10 cellular contexts compared by ENCODE assay signal in genomic region chr12:66170606-66171005, GRCh38. TPM values are rescaled to one million over a fixed set of nuclear protein-coding genes. Genes with fewer than 3 reads are reported as not detected.
DNase-seq lines count a peak whose midpoint lies in the region; FAIRE-seq and TF ChIP-seq lines count a peak whose summit lies in the region.
"Had no signal": no experiment of that assay in that cellular context is flagged by ENCODE, and none has a peak within 500 bp of the region (broad histone marks: within the 10 kb centered on the region; RNA-seq: fewer than 3 reads in every experiment).

No MANE protein-coding gene starts in this region.

- intact Hi-C loops in A673 (cut with micrococcal nuclease; ENCODE audit: unreplicated experiment), result no loop called here

- no peak overlapping the region for H3K9ac ChIP-seq in astrocyte (ENCODE audit: low read length)
- peak overlapping the region in 1 of 2 donors; percentile 97 for H3K9ac ChIP-seq in mucosa of rectum (ENCODE audit: low read depth in 1 of 2, low read length in 2 of 2)

- H2AFZ ChIP-seq in astrocyte (ENCODE audit: low read depth, low read length), result no peak overlapping the region

- no peak for DNase-seq in A673 (ENCODE audit: low spot score)
- no peak for DNase-seq in HL-60 (ENCODE audit: low read depth in 1 of 2, low spot score in 1 of 2)
- DNase-seq in astrocyte (ENCODE audit: low read depth), result no peak
- DNase-seq in NCI-H2107 treated with DMSO at 0.1 percent for 48 hours (lab: John Stamatoyannopoulos, UW; ENCODE audit: unreplicated experiment), result no peak
- DNase-seq in NOMO-1 treated with dmso at 0.1 percent for 144 hours (lab: John Stamatoyannopoulos, UW; ENCODE audit: unreplicated experiment), result no peak
- DNase-seq in kidney glomerular epithelial cell (lab: John Stamatoyannopoulos, UW), result no peak
- no peak for DNase-seq in NOMO-1 (lab: John Stamatoyannopoulos, UW; ENCODE audit: unreplicated experiment in 2 of 2)
- DNase-seq: activated CD4-positive, alpha-beta T cell treated with anti-CD3 and anti-CD28 coated beads for 1 hour; stimulated activated CD4-positive, alpha-beta T cell treated with anti-CD3 and anti-CD28 coated beads, Interleukin-1b, Interleukin-23, amount 100 ng/mL, for 48 hours had no signal

- H3K79me2 ChIP-seq in astrocyte (ENCODE audit: insufficient read depth, low read length), result peaks cover 34% of the 10 kb centered on the region

- H3K27me3 ChIP-seq in A673 (replicated peaks; ENCODE audit: insufficient read depth, low read depth, low read length, poor library complexity) (no peaks in the 10 kb centered on the region), HL-60 (ENCODE audit: insufficient read depth, poor library complexity, severe bottlenecking) (no peaks in the 10 kb centered on the region), astrocyte (ENCODE audit: insufficient read depth, low read length) (no peaks in the 10 kb centered on the region), mucosa of rectum (ENCODE audit: control insufficient read depth in 2 of 2, insufficient read depth in 2 of 2, low read length in 2 of 2) (no peaks in the 10 kb centered on the region)

- H3K27ac Mint-ChIP-seq in astrocyte (ENCODE audit: unreplicated experiment), result peak overlapping the region; percentile 100

- H3K27me3 Mint-ChIP-seq in astrocyte (ENCODE audit: low read depth, unreplicated experiment), result no peaks in the 10 kb centered on the region

- TF ChIP-seq CTCF in A673 (conservative IDR thresholded peaks at IDR 0.05; ENCODE audit: low read depth, low read length) (no peak), HL-60 (IDR thresholded peaks at IDR 0.05; ENCODE audit: insufficient read depth, low read length) (no peak), astrocyte (IDR thresholded peaks at IDR 0.05; ENCODE audit: insufficient read depth, low read depth, low read length) (no peak)

- CTCF ChIA-PET in A673 (lab: Charles Lee), result interaction anchor here (0.7 to 1.6 kb wide), 2 partner anchors 11 to 30 kb away, joined by 4 to 5 read pairs; no protein-coding TSS in a partner anchor

- H3K4me1 ChIP-seq in A673 (ENCODE audit: insufficient read depth, low read length, poor library complexity, severe bottlenecking) (peaks cover 9% of the 10 kb centered on the region), astrocyte (ENCODE audit: insufficient read depth, low read length) (no peaks in the 10 kb centered on the region), mucosa of rectum (ENCODE audit: control insufficient read depth in 2 of 2, insufficient read depth in 2 of 2, low read length in 2 of 2) (peaks cover 6 to 7% of the 10 kb centered on the region in 2 donors)

- H3K4me3 ChIP-seq in A673 (ENCODE audit: low read depth, low read length, poor library complexity, severe bottlenecking) (peak overlapping the region; percentile 71), HL-60 (replicated peaks; ENCODE audit: insufficient read depth, low read length) (peak overlapping the region; percentile 55), astrocyte (ENCODE audit: insufficient read depth, low read depth, low read length) (no peak overlapping the region), mucosa of rectum (ENCODE audit: low read length in 2 of 2) (peak overlapping the region; percentile 86 to 99)

- no peak for FAIRE-seq in astrocyte (lab: Jason Lieb, UNC)

- H3K9me3 ChIP-seq in A673 (ENCODE audit: low read depth, low read length, poor library complexity, severe bottlenecking), result peaks cover 4% of the 10 kb centered on the region
- no peaks in the 10 kb centered on the region for H3K9me3 ChIP-seq in astrocyte (ENCODE audit: insufficient read depth, low read depth, low read length)
- H3K9me3 ChIP-seq in mucosa of rectum (ENCODE audit: control insufficient read depth in 2 of 2, low read length in 2 of 2), result no peaks in the 10 kb centered on the region

- H3K4me3 Mint-ChIP-seq in astrocyte (ENCODE audit: unreplicated experiment), result peak overlapping the region; percentile 95

- no peaks in the 10 kb centered on the region for H3K9me3 Mint-ChIP-seq in astrocyte (ENCODE audit: unreplicated experiment)

- no TSS peak for BruUV-seq in A673 (replicated peaks; lab: Mats Ljungman, UMichigan)

- H3K27ac ChIP-seq in A673 (ENCODE audit: low read depth, low read length, poor library complexity, severe bottlenecking) (no peak overlapping the region), HL-60 (replicated peaks) (peak overlapping the region; percentile 98), astrocyte (ENCODE audit: low read depth, low read length) (no peak overlapping the region), mucosa of rectum (ENCODE audit: low read depth in 2 of 2, low read length in 2 of 2) (no peak overlapping the region)

- peaks cover 8% of the 10 kb centered on the region for H4K20me1 ChIP-seq in astrocyte (ENCODE audit: insufficient read depth, low read length)

- no peak overlapping the region for H3K4me2 ChIP-seq in astrocyte (ENCODE audit: low read length)

- H3K36me3 ChIP-seq in A673 (ENCODE audit: insufficient read depth, low read length, poor library complexity, severe bottlenecking), result peaks cover 9% of the 10 kb centered on the region
- no peaks in the 10 kb centered on the region for H3K36me3 ChIP-seq in astrocyte (ENCODE audit: insufficient read depth, low read length)
- peaks cover 0 to 4% of the 10 kb centered on the region in 2 donors for H3K36me3 ChIP-seq in mucosa of rectum (ENCODE audit: control insufficient read depth in 2 of 2, insufficient read depth in 2 of 2, low read length in 2 of 2)

- peaks cover under 1% of the 10 kb centered on the region for H3K36me3 Mint-ChIP-seq in astrocyte (ENCODE audit: low read depth, unreplicated experiment)

- peaks cover 6% of the 10 kb centered on the region for H3K4me1 Mint-ChIP-seq in astrocyte (ENCODE audit: low read depth, unreplicated experiment)

- POLR2A ChIA-PET in A673 (lab: Charles Lee; ENCODE audit: low non-redundant PET), result no interaction called here

RNA-seq across cellular contexts. Expression of gene TMBIM4, which starts 0.8 kb away (rescaled TPM):
- 61.8 and 62.1 TPM in 2 replicates for total RNA-seq in A673 (2021)
- 41.2 and 41.5 TPM in 2 replicates for total RNA-seq in astrocyte

RNA-seq across cellular contexts. Expression of gene IRAK3, which starts 18.4 kb away (rescaled TPM):
- total RNA-seq in A673 (2021) (0.19 and 0.37 TPM in 2 replicates), astrocyte (0.05 and 0.10 TPM in 2 replicates)

RNA-seq across cellular contexts. Expression of gene LLPH, which starts 40.1 kb away (rescaled TPM):
- 49.5 and 51.3 TPM in 2 replicates for total RNA-seq in A673 (2021)
- 34.6 and 37.3 TPM in 2 replicates for total RNA-seq in astrocyte
